In the genomic region with DNA sequence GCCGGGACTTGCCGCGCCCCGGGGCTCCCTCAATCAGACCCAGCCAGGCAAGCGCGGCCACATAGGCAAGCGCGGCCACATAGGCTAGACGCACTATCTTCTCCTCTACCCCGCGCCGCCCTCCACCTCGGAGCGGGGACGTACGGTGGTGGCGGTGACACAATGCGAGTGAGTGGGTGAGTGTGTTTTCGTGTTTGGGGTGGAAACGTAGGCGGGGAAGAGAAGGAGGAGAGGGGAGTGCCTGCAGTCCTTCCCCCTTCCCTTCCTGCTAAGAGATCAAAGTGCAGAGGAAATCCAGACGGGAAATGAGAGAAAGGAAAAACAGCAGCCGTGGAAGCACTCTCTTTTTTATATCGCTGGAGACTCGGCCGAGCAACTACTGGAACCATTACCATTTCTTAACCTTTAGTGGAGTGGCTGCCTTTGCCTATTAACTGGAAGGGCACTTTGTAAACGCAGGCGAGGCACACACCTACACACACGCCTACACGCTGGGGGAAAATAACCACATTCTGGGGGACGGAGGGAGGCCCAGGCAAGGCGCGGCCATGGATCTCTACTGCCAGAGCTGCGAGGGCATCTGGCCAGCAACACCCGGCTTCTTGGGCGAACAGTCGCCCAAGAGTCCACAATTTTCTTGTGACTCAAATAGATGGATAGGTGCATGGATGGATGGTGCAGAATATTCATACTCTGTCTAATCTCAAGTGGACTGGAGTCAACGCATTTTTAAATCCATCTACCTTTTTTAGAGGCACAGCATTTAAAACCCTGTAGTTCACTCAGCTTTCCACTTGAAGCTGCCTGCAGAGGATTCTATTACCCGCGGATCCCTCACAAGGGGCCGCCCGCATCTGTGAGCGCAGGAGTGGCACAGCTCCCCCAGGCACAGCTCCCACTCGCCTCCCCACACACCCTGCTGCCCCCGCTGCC, we compare ENCODE assay signal across 8 cellular contexts. TPM values are rescaled to one million over a fixed set of nuclear protein-coding genes. Genes with fewer than 3 reads are reported as not detected.
DNase-seq lines count a peak whose midpoint lies in the region; ATAC-seq and TF ChIP-seq lines count a peak whose summit lies in the region.

No MANE protein-coding gene starts in this region.

- H3K27me3 ChIP-seq in BJ (ENCODE audit: control insufficient read depth, insufficient read depth, low read length) (peaks cover 21% of the 10 kb centered on the region), heart right ventricle (peaks cover 0 to 75% (median 50%) of the 10 kb centered on the region in 7 donors)

- peak; percentile 51 for ATAC-seq in activated naive CD8-positive, alpha-beta T cell treated with anti-CD3 and anti-CD28 coated beads, Interleukin-2, amount 50 U/mL, for 24 hours
- ATAC-seq in heart right ventricle = peak; percentile 29 to 71 (median 64)
- ATAC-seq in effector memory CD8-positive, alpha-beta T cell (replicated peaks) = no peak

- WGBS in heart right ventricle, 2 donors = 1% methylated on average over 45 of the region's 45 CpGs

- H3K36me3 ChIP-seq in BJ (ENCODE audit: control insufficient read depth, insufficient read depth, low read length) = no peaks in the 10 kb centered on the region
- H3K36me3 ChIP-seq in heart right ventricle = no peaks in the 10 kb centered on the region

- H3K27ac Mint-ChIP-seq in activated naive CD8-positive, alpha-beta T cell treated with anti-CD3 and anti-CD28 coated beads, Interleukin-2, amount 50 U/mL, for 24 hours = no peak overlapping the region
- H3K27ac Mint-ChIP-seq in effector memory CD8-positive, alpha-beta T cell = no peak overlapping the region

- no peaks in the 10 kb centered on the region for H3K9me3 Mint-ChIP-seq in activated naive CD8-positive, alpha-beta T cell treated with anti-CD3 and anti-CD28 coated beads, Interleukin-2, amount 50 U/mL, for 24 hours
- peaks cover 4 to 8% of the 10 kb centered on the region in 2 donors for H3K9me3 Mint-ChIP-seq in effector memory CD8-positive, alpha-beta T cell

- peak overlapping the region in 8 of 10 donors; percentile 15 to 70 (median 56) for H3K27ac ChIP-seq in heart right ventricle

- H3K4me3 ChIP-seq in BJ (ENCODE audit: low read depth, low read length) (peak overlapping the region; percentile 14), heart right ventricle (peak overlapping the region; percentile 18 to 57 (median 53))

- POLR2A ChIA-PET in BJ (lab: Charles Lee) = no interaction called here

- TF ChIP-seq CTCF in BJ (IDR thresholded peaks at IDR 0.05; ENCODE audit: insufficient read depth, low read depth, low read length) (no peak), heart right ventricle (IDR thresholded peaks at IDR 0.05) (no peak)

- peaks cover 50% of the 10 kb centered on the region for H3K27me3 Mint-ChIP-seq in activated naive CD8-positive, alpha-beta T cell treated with anti-CD3 and anti-CD28 coated beads, Interleukin-2, amount 50 U/mL, for 24 hours
- peaks cover 30 to 46% of the 10 kb centered on the region in 2 donors for H3K27me3 Mint-ChIP-seq in effector memory CD8-positive, alpha-beta T cell

- no peaks in the 10 kb centered on the region for H3K4me1 Mint-ChIP-seq in activated naive CD8-positive, alpha-beta T cell treated with anti-CD3 and anti-CD28 coated beads, Interleukin-2, amount 50 U/mL, for 24 hours
- no peaks in the 10 kb centered on the region for H3K4me1 Mint-ChIP-seq in effector memory CD8-positive, alpha-beta T cell (ENCODE audit: low read depth in 2 of 2)

- no peak overlapping the region for H3K4me3 Mint-ChIP-seq in activated naive CD8-positive, alpha-beta T cell treated with anti-CD3 and anti-CD28 coated beads, Interleukin-2, amount 50 U/mL, for 24 hours
- H3K4me3 Mint-ChIP-seq in effector memory CD8-positive, alpha-beta T cell = no peak overlapping the region

- H3K36me3 Mint-ChIP-seq in activated naive CD8-positive, alpha-beta T cell treated with anti-CD3 and anti-CD28 coated beads, Interleukin-2, amount 50 U/mL, for 24 hours (ENCODE audit: low read depth) = no peaks in the 10 kb centered on the region
- no peaks in the 10 kb centered on the region for H3K36me3 Mint-ChIP-seq in effector memory CD8-positive, alpha-beta T cell (ENCODE audit: insufficient read depth)

- peaks cover 0 to 23% (median 5%) of the 10 kb centered on the region in 9 donors for H3K4me1 ChIP-seq in heart right ventricle

- H3K9me3 ChIP-seq in heart right ventricle = no peaks in the 10 kb centered on the region

- CTCF ChIA-PET in BJ (lab: Yijun Ruan, JAX) = interaction anchor here (0.7 to 0.8 kb wide), 2 partner anchors 96 to 665 kb away, joined by 3 read pairs; no protein-coding TSS in a partner anchor

- intact Hi-C loops in heart right ventricle (cut with DNase I) = loop anchor here in 1 of 10 donors (5.0 kb wide), 1 partner anchor 660 kb away; the partner anchor contains the start of gene HAPLN1
- intact Hi-C loops in posterior cingulate gyrus (cut with DNase I) = loop anchor here (5.0 kb wide), 1 partner anchor 90 kb away; no protein-coding TSS in a partner anchor

- DNase-seq in BJ (ENCODE audit: low read depth) (no peak), M059J (ENCODE audit: low read depth) (peak; percentile 82), heart right ventricle (peak; percentile 6 to 24), posterior cingulate gyrus (peak; percentile 43 to 94 (median 64)), middle frontal gyrus (ENCODE audit: extremely low spot score, low spot score) (no peak), SIG-M5 treated with dmso at 0.1 percent for 504 hours (lab: John Stamatoyannopoulos, UW; ENCODE audit: unreplicated experiment) (no peak)
- DNase-seq in activated naive CD8-positive, alpha-beta T cell treated with anti-CD3 and anti-CD28 coated beads, Interleukin-2, amount 50 U/mL, for 24 hours = no peak
- no peak for DNase-seq in effector memory CD8-positive, alpha-beta T cell

RNA-seq across cellular contexts. Expression of gene EDIL3, which starts 2.1 kb away (rescaled TPM):
- 8.4 and 13.8 TPM in 2 replicates for polyA plus RNA-seq in BJ (2011; rRNA removed)
- 4.4 and 4.6 TPM in 2 replicates for polyA minus RNA-seq in BJ (2011; rRNA and poly(A)+ RNA removed)
- 73.0 and 109 TPM in 2 replicates for total RNA-seq in M059J (2014; rRNA removed; shearing (Covaris generic))
- total RNA-seq in heart right ventricle = 10 to 100 TPM in 1 of 10 donors, 1 to 10 TPM in 9; 2.4 to 10.0 (median 4.8) TPM
- polyA plus RNA-seq in heart right ventricle = 1 to 10 TPM; 1.6 to 1.8 TPM

Comparison
In these comparisons a context has a peak if more than half of its experiments do, and no peak if none do; other contexts are left out.
1. DNase-seq: peak in M059J (single experiment), heart right ventricle (2 of 2) and posterior cingulate gyrus (10 of 10); none in BJ (single experiment), activated naive CD8-positive, alpha-beta T cell treated with anti-CD3 and anti-CD28 coated beads, Interleukin-2, amount 50 U/mL, for 24 hours (single experiment), middle frontal gyrus (single experiment), effector memory CD8-positive, alpha-beta T cell (0 of 3) and SIG-M5 treated with dmso at 0.1 percent for 504 hours (single experiment).